1 cellular context compared by ENCODE assay signal in genomic region chr1:201171063-201172036, GRCh38.
TF ChIP-seq lines count a peak whose summit lies in the region.

No MANE protein-coding gene starts in this region.

TF ChIP-seq in HepG2, 621 proteins besides CTCF, POLR2A, EP300 and RAD21 (continued from another document and continues in another):
- TF ChIP-seq SOX13 (IDR thresholded peaks at IDR 0.05) (no peak), SOX13 (CRISPR knock-in tag; conservative IDR thresholded peaks at IDR 0.05 in 1 of 2, IDR thresholded peaks at IDR 0.05 in 1 of 2) (0 out of 4 replicates have a peak, but pooled peaks of 1 of the 2 experiments have one; percentile 58), RBAK (CRISPR knock-in tag; IDR thresholded peaks at IDR 0.05) (no peak), MED8 (CRISPR knock-in tag; IDR thresholded peaks at IDR 0.05; ENCODE audit: insufficient replicate concordance) (no peak), ETV6 (CRISPR knock-in tag; conservative IDR thresholded peaks at IDR 0.05) (0 out of 2 replicates have a peak, but pooled peaks have one; percentile 65), RBFOX2 (IDR thresholded peaks at IDR 0.05; ENCODE audit: low read depth, low read length) (peak; percentile 84), ARNT (IDR thresholded peaks at IDR 0.05) (no peak), TBX2 (CRISPR knock-in tag; IDR thresholded peaks at IDR 0.05; ENCODE audit: borderline replicate concordance) (no peak), ZNF556 (CRISPR knock-in tag; IDR thresholded peaks at IDR 0.05; ENCODE audit: borderline replicate concordance) (no peak; the same call in 1 of the 2 replicates), ZNF501 (CRISPR knock-in tag; IDR thresholded peaks at IDR 0.05) (peak; percentile 37; the same call in 1 of the 2 replicates), ZNF724P (CRISPR knock-in tag; IDR thresholded peaks at IDR 0.05; ENCODE audit: borderline replicate concordance) (no peak), NPAS2 (CRISPR knock-in tag; IDR thresholded peaks at IDR 0.05; ENCODE audit: borderline replicate concordance) (no peak), ZNF430 (CRISPR knock-in tag; IDR thresholded peaks at IDR 0.05) (0 out of 2 replicates have a peak, but pooled peaks have one; percentile 60), ZNF644 (CRISPR knock-in tag; IDR thresholded peaks at IDR 0.05; ENCODE audit: low read depth) (no peak), ZNF589 (CRISPR knock-in tag; conservative IDR thresholded peaks at IDR 0.05) (0 out of 2 replicates have a peak, but pooled peaks have one; percentile 34), MEIS1 (CRISPR knock-in tag; IDR thresholded peaks at IDR 0.05; ENCODE audit: borderline replicate concordance) (no peak), IRF2 (CRISPR knock-in tag; IDR thresholded peaks at IDR 0.05) (no peak), ZNF567 (CRISPR knock-in tag; IDR thresholded peaks at IDR 0.05; ENCODE audit: borderline replicate concordance) (no peak; the same call in 1 of the 2 replicates), DNMT3B (CRISPR knock-in tag; conservative IDR thresholded peaks at IDR 0.05) (no peak), RFX3 (CRISPR knock-in tag; IDR thresholded peaks at IDR 0.05) (no peak), TMF1 (CRISPR knock-in tag; IDR thresholded peaks at IDR 0.05; ENCODE audit: low read depth) (no peak), ZSCAN12 (CRISPR knock-in tag; IDR thresholded peaks at IDR 0.05) (0 out of 2 replicates have a peak, but pooled peaks have one; percentile 69), CAMTA2 (CRISPR knock-in tag; IDR thresholded peaks at IDR 0.05; ENCODE audit: borderline replicate concordance) (no peak), ZNF878 (CRISPR knock-in tag; IDR thresholded peaks at IDR 0.05) (0 out of 2 replicates have a peak, but pooled peaks have one; percentile 89), ZNF597 (CRISPR knock-in tag; IDR thresholded peaks at IDR 0.05) (no peak), ZEB1 (IDR thresholded peaks at IDR 0.05; ENCODE audit: insufficient replicate concordance, low read depth) (peak; percentile 81), ZNF781 (CRISPR knock-in tag; IDR thresholded peaks at IDR 0.05; ENCODE audit: borderline replicate concordance, not compliant biosample characterization) (no peak), SNRNP70 (IDR thresholded peaks at IDR 0.05; ENCODE audit: low read depth, low read length) (no peak), MED13 (CRISPR knock-in tag; IDR thresholded peaks at IDR 0.05) (0 out of 2 replicates have a peak, but pooled peaks have one; percentile 28), ZNF275 (CRISPR knock-in tag; IDR thresholded peaks at IDR 0.05; ENCODE audit: borderline replicate concordance) (peak; percentile 94), ZBTB21 (CRISPR knock-in tag; IDR thresholded peaks at IDR 0.05) (peak; percentile 64; the same call in 1 of the 2 replicates), ZNF709 (CRISPR knock-in tag; IDR thresholded peaks at IDR 0.05) (peak; percentile 74; the same call in 1 of the 2 replicates), SNAPC2 (CRISPR knock-in tag; IDR thresholded peaks at IDR 0.05) (peak; percentile 2; the same call in 1 of the 2 replicates), ZBTB38 (CRISPR knock-in tag; IDR thresholded peaks at IDR 0.05) (no peak), ZNF547 (CRISPR knock-in tag; IDR thresholded peaks at IDR 0.05) (0 out of 2 replicates have a peak, but pooled peaks have one; percentile 25), ZNF772 (CRISPR knock-in tag; IDR thresholded peaks at IDR 0.05) (peak; percentile 30; the same call in 1 of the 2 replicates), RBM39 (IDR thresholded peaks at IDR 0.05; ENCODE audit: low read depth, low read length, poor library complexity, severe bottlenecking) (peak; percentile 88), ATRX (CRISPR knock-in tag; IDR thresholded peaks at IDR 0.05; ENCODE audit: borderline replicate concordance) (no peak), TEF (CRISPR knock-in tag; IDR thresholded peaks at IDR 0.05) (no peak), ZNF605 (CRISPR knock-in tag; IDR thresholded peaks at IDR 0.05) (peak; percentile 16), SRSF4 (IDR thresholded peaks at IDR 0.05; ENCODE audit: low read depth, low read length, poor library complexity, severe bottlenecking) (no peak), ISL2 (CRISPR knock-in tag; IDR thresholded peaks at IDR 0.05) (0 out of 2 replicates have a peak, but pooled peaks have one; percentile 14), PHF20 (CRISPR knock-in tag; IDR thresholded peaks at IDR 0.05) (peak; percentile 56; the same call in 1 of the 2 replicates), CBX1 (IDR thresholded peaks at IDR 0.05; ENCODE audit: low read depth) (peak; percentile 19), HIVEP1 (CRISPR knock-in tag; IDR thresholded peaks at IDR 0.05) (peak; percentile 7; the same call in 1 of the 2 replicates), HDAC2 (CRISPR knock-in tag; IDR thresholded peaks at IDR 0.05) (no peak), ZSCAN31 (CRISPR knock-in tag; IDR thresholded peaks at IDR 0.05; ENCODE audit: low read depth) (peak; percentile 23; the same call in 1 of the 2 replicates), ZNF143 (CRISPR knock-in tag; IDR thresholded peaks at IDR 0.05) (0 out of 2 replicates have a peak, but pooled peaks have one; percentile 18), ZNF263 (CRISPR knock-in tag; IDR thresholded peaks at IDR 0.05) (peak; percentile 84), ZNF607 (CRISPR knock-in tag; IDR thresholded peaks at IDR 0.05; ENCODE audit: borderline replicate concordance) (no peak), CHD2 (IDR thresholded peaks at IDR 0.05; ENCODE audit: low read depth, low read length) (no peak), ZFYVE20 (CRISPR knock-in tag; IDR thresholded peaks at IDR 0.05; ENCODE audit: borderline replicate concordance, low read depth) (no peak), NAIF1 (CRISPR knock-in tag; IDR thresholded peaks at IDR 0.05; ENCODE audit: borderline replicate concordance) (no peak), ZFP91 (CRISPR knock-in tag; IDR thresholded peaks at IDR 0.05; ENCODE audit: borderline replicate concordance) (peak; percentile 87; the same call in 1 of the 2 replicates), ZNF564 (CRISPR knock-in tag; IDR thresholded peaks at IDR 0.05) (0 out of 2 replicates have a peak, but pooled peaks have one; percentile 47), ZKSCAN1 (IDR thresholded peaks at IDR 0.05; ENCODE audit: low read length) (no peak), KAT8 (CRISPR knock-in tag; IDR thresholded peaks at IDR 0.05) (0 out of 2 replicates have a peak, but pooled peaks have one; percentile 15), SAP130 (CRISPR knock-in tag; IDR thresholded peaks at IDR 0.05; ENCODE audit: low read depth) (0 out of 2 replicates have a peak, but pooled peaks have one; percentile 5), KAT7 (CRISPR knock-in tag; IDR thresholded peaks at IDR 0.05; ENCODE audit: borderline replicate concordance) (peak; percentile 47; the same call in 1 of the 2 replicates)
- TF ChIP-seq, protein P1, sequence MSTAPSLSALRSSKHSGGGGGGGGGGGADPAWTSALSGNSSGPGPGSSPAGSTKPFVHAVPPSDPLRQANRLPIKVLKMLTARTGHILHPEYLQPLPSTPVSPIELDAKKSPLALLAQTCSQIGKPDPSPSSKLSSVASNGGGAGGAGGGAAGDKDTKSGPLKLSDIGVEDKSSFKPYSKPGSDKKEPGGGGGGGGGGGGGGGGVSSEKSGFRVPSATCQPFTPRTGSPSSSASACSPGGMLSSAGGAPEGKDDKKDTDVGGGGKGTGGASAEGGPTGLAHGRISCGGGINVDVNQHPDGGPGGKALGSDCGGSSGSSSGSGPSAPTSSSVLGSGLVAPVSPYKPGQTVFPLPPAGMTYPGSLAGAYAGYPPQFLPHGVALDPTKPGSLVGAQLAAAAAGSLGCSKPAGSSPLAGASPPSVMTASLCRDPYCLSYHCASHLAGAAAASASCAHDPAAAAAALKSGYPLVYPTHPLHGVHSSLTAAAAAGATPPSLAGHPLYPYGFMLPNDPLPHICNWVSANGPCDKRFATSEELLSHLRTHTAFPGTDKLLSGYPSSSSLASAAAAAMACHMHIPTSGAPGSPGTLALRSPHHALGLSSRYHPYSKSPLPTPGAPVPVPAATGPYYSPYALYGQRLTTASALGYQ (CRISPR knock-in tag; IDR thresholded peaks at IDR 0.05), result no peak
- TF ChIP-seq, protein P2, sequence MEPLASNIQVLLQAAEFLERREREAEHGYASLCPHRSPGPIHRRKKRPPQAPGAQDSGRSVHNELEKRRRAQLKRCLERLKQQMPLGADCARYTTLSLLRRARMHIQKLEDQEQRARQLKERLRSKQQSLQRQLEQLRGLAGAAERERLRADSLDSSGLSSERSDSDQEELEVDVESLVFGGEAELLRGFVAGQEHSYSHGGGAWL (CRISPR knock-in tag; IDR thresholded peaks at IDR 0.05), result peak; percentile 46; the same call in 1 of the 2 replicates
- TF ChIP-seq, protein P3, sequence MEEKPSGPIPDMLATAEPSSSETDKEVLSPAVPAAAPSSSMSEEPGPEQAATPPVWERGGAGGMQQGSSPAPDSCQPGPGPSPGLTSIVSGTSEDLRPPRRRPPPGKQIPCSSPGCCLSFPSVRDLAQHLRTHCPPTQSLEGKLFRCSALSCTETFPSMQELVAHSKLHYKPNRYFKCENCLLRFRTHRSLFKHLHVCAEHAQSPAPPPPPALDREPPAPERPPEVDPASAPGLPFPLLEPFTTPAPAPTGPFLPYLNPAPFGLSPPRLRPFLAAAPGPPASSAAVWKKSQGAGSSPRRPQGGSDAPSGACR (CRISPR knock-in tag; IDR thresholded peaks at IDR 0.05), result no peak
- TF ChIP-seq, protein P4, sequence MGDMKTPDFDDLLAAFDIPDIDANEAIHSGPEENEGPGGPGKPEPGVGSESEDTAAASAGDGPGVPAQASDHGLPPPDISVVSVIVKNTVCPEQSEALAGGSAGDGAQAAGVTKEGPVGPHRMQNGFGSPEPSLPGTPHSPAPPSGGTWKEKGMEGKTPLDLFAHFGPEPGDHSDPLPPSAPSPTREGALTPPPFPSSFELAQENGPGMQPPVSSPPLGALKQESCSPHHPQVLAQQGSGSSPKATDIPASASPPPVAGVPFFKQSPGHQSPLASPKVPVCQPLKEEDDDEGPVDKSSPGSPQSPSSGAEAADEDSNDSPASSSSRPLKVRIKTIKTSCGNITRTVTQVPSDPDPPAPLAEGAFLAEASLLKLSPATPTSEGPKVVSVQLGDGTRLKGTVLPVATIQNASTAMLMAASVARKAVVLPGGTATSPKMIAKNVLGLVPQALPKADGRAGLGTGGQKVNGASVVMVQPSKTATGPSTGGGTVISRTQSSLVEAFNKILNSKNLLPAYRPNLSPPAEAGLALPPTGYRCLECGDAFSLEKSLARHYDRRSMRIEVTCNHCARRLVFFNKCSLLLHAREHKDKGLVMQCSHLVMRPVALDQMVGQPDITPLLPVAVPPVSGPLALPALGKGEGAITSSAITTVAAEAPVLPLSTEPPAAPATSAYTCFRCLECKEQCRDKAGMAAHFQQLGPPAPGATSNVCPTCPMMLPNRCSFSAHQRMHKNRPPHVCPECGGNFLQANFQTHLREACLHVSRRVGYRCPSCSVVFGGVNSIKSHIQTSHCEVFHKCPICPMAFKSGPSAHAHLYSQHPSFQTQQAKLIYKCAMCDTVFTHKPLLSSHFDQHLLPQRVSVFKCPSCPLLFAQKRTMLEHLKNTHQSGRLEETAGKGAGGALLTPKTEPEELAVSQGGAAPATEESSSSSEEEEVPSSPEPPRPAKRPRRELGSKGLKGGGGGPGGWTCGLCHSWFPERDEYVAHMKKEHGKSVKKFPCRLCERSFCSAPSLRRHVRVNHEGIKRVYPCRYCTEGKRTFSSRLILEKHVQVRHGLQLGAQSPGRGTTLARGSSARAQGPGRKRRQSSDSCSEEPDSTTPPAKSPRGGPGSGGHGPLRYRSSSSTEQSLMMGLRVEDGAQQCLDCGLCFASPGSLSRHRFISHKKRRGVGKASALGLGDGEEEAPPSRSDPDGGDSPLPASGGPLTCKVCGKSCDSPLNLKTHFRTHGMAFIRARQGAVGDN (CRISPR knock-in tag; IDR thresholded peaks at IDR 0.05), result peak; percentile 86
- TF ChIP-seq, protein P5, sequence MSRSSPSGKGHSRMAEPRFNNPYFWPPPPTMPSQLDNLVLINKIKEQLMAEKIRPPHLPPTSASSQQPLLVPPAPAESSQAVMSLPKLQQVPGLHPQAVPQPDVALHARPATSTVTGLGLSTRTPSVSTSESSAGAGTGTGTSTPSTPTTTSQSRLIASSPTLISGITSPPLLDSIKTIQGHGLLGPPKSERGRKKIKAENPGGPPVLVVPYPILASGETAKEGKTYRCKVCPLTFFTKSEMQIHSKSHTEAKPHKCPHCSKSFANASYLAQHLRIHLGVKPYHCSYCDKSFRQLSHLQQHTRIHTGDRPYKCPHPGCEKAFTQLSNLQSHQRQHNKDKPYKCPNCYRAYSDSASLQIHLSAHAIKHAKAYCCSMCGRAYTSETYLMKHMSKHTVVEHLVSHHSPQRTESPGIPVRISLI (CRISPR knock-in tag; IDR thresholded peaks at IDR 0.05; ENCODE audit: borderline replicate concordance), result no peak
